ENCODE assay signal across 9 cellular contexts in genomic region chr10:87819274-87819585, GRCh38. TPM values are rescaled to one million over a fixed set of nuclear protein-coding genes. Genes with fewer than 3 reads are reported as not detected.
A peak's percentile ranks its signal among the peaks of the same experiment; 100 is the strongest.
DNase-seq lines count a peak whose midpoint lies in the region; ATAC-seq, FAIRE-seq and TF ChIP-seq lines count a peak whose summit lies in the region.
"Had no signal": no experiment of that assay in that cellular context is flagged by ENCODE, and none has a peak within 500 bp of the region (broad histone marks: within the 10 kb centered on the region; RNA-seq: fewer than 3 reads in every experiment).

No MANE protein-coding gene starts in this region.

- H3K27me3 Mint-ChIP-seq in activated CD4-positive, alpha-beta T cell treated with anti-CD3 and anti-CD28 coated beads for 36 hours, result no peaks in the 10 kb centered on the region

- peaks cover 6% of the 10 kb centered on the region; the same call in 1 of the 2 replicates for H4K20me1 ChIP-seq in KMS-11 (ENCODE audit: insufficient read depth)
- no peaks in the 10 kb centered on the region; the same call in 1 of the 2 replicates for H4K20me1 ChIP-seq in K562 (replicated peaks; ENCODE audit: control insufficient read depth, insufficient read depth, low read length)
- H4K20me1 ChIP-seq in neural cell (ENCODE audit: insufficient read depth), result no peaks in the 10 kb centered on the region

- no peaks in the 10 kb centered on the region for H3K27me3 ChIP-seq in KMS-11 (ENCODE audit: insufficient read depth, low read depth)
- H3K27me3 ChIP-seq in K562 (ENCODE audit: control insufficient read depth in 2 of 2, insufficient read depth in 2 of 2, low read length in 2 of 2), result no peaks in the 10 kb centered on the region
- H3K27me3 ChIP-seq in neural cell (ENCODE audit: insufficient read depth, low read depth, low read length), result no peaks in the 10 kb centered on the region

- no peaks in the 10 kb centered on the region for H3K36me3 ChIP-seq in KMS-11 (ENCODE audit: insufficient read depth)
- peaks cover 5% of the 10 kb centered on the region; the same call in 2 of the 3 replicates for H3K36me3 ChIP-seq in K562 (ENCODE audit: control insufficient read depth, insufficient read depth, low read length)
- H3K36me3 ChIP-seq in neural cell (ENCODE audit: insufficient read depth, low read length), result no peaks in the 10 kb centered on the region

- TF ChIP-seq RAD21 in K562 (CRISPR knock-in tag; conservative IDR thresholded peaks at IDR 0.05 in 1 of 2, IDR thresholded peaks at IDR 0.05 in 1 of 2) (no peak), neural cell (conservative IDR thresholded peaks at IDR 0.05) (no peak)

- H3K9me2 ChIP-seq in neural cell (ENCODE audit: insufficient read depth, low read length), result no peaks in the 10 kb centered on the region

- no peaks in the 10 kb centered on the region for H3K9me3 Mint-ChIP-seq in activated CD4-positive, alpha-beta T cell treated with anti-CD3 and anti-CD28 coated beads for 36 hours (ENCODE audit: low read depth)

- 61% methylated on average over 4 of the region's 6 CpGs for WGBS in K562 (ENCODE audit: insufficient coverage, low coverage, missing lambda C conversion rate)

- peaks cover 9% of the 10 kb centered on the region for H3K36me3 Mint-ChIP-seq in activated CD4-positive, alpha-beta T cell treated with anti-CD3 and anti-CD28 coated beads for 36 hours (ENCODE audit: low read depth)

- H3K27ac ChIP-seq in KMS-11, result no peak overlapping the region
- H3K27ac ChIP-seq in K562 (ENCODE audit: extremely low read depth, low read depth, low read length), result no peak overlapping the region
- peak overlapping the region; percentile 89 for H3K27ac ChIP-seq in neural cell (ENCODE audit: low read length)

- DNase-seq in activated CD4-positive, alpha-beta T cell treated with anti-CD3 and anti-CD28 coated beads for 36 hours, result no peak
- no peak for DNase-seq in activated CD4-positive, alpha-beta T cell treated with anti-CD3 and anti-CD28 coated beads for 48 hours
- DNase-seq in K562 (ENCODE audit: extremely low read depth in 1 of 4, low spot score in 3 of 4), result no peak
- no peak for DNase-seq in erythroblast (lab: John Stamatoyannopoulos, UW)
- no peak for DNase-seq in SW480 (ENCODE audit: low spot score)

- H3K4me3 ChIP-seq in KMS-11 (IDR thresholded peaks at IDR 0.05; ENCODE audit: insufficient read depth, low read depth, low read length) (no peak overlapping the region), K562 (no peak overlapping the region), neural cell (ENCODE audit: low read length) (peak overlapping the region; percentile 80)

- TF ChIP-seq POLR2A in K562 (conservative IDR thresholded peaks at IDR 0.05) (no peak), erythroblast (IDR thresholded peaks at IDR 0.05; ENCODE audit: low read length) (no peak)

- H3K9ac ChIP-seq in KMS-11 (peak overlapping the region; percentile 87; the same call in 1 of the 2 replicates), K562 (ENCODE audit: insufficient read depth in 1 of 2, low read depth in 2 of 2, low read length in 2 of 2) (no peak overlapping the region), neural cell (ENCODE audit: low read length) (peak overlapping the region; percentile 91)

- H3F3A ChIP-seq in neural cell (ENCODE audit: insufficient read depth, low read length, poor library complexity, severe bottlenecking), result peaks cover 4% of the 10 kb centered on the region

- in situ Hi-C loops in K562 (cut with MboI), result no loop called here

- peaks cover 28% of the 10 kb centered on the region for H3K4me1 Mint-ChIP-seq in activated CD4-positive, alpha-beta T cell treated with anti-CD3 and anti-CD28 coated beads for 36 hours

- intact Hi-C loops in activated CD4-positive, alpha-beta T cell treated with anti-CD3 and anti-CD28 coated beads for 36 hours (cut with DNase I, micrococcal nuclease), result loop anchor here in 1 of 2 experiments (2.0 to 5.0 kb wide), 4 partner anchors 113 to 1063 kb away; partner anchors contain the start of gene STAMBPL1
- intact Hi-C loops in K562 (cut with micrococcal nuclease), result loop anchor here (5.0 kb wide), 1 partner anchor 43 kb away; the partner anchor contains the start of genes KLLN and PTEN

- CTCF ChIA-PET in activated CD4-positive, alpha-beta T cell treated with anti-CD3 and anti-CD28 coated beads for 36 hours (lab: Charles Lee), result interaction anchor here (0.6 to 3.3 kb wide), 7 partner anchors 10 to 97 kb away, joined by 3 to 27 read pairs (median 4); no protein-coding TSS in a partner anchor
- CTCF ChIA-PET in K562 (lab: Yijun Ruan, JAX; ENCODE audit: low intra/inter-chr PET ratio), result no interaction called here

- no peaks in the 10 kb centered on the region for H3K9me1 ChIP-seq in K562 (ENCODE audit: control insufficient read depth, insufficient read depth, low read length)

- no peak for FAIRE-seq in K562 (lab: Jason Lieb, UNC)

- H2AFZ ChIP-seq in KMS-11 (ENCODE audit: low read depth) (peak overlapping the region; percentile 86), K562 (ENCODE audit: low read depth, low read length) (no peak overlapping the region; the same call in 1 of the 2 replicates), neural cell (ENCODE audit: low read depth, low read length) (peak overlapping the region; percentile 54)

- no peak for TF ChIP-seq CTCF in KMS-11 (conservative IDR thresholded peaks at IDR 0.05; ENCODE audit: low read depth, low read length)
- TF ChIP-seq CTCF in K562 (IDR thresholded peaks at IDR 0.05 in 2 of 3, conservative IDR thresholded peaks at IDR 0.05 in 1 of 3; ENCODE audit: insufficient read depth in 2 of 3, low read depth in 1 of 3, low read length in 3 of 3), result no peak
- TF ChIP-seq CTCF in neural cell (IDR thresholded peaks at IDR 0.05; ENCODE audit: poor library complexity, severe bottlenecking), result no peak

- peak overlapping the region; percentile 57 for H3K27ac Mint-ChIP-seq in activated CD4-positive, alpha-beta T cell treated with anti-CD3 and anti-CD28 coated beads for 36 hours

- peak overlapping the region; percentile 89 for H3K4me3 Mint-ChIP-seq in activated CD4-positive, alpha-beta T cell treated with anti-CD3 and anti-CD28 coated beads for 36 hours

- H3K79me2 ChIP-seq in KMS-11 (ENCODE audit: insufficient read depth, low read depth), result peaks cover 38% of the 10 kb centered on the region
- H3K79me2 ChIP-seq in K562 (ENCODE audit: control insufficient read depth, insufficient read depth, low read length), result peaks cover 38% of the 10 kb centered on the region
- H3K79me2 ChIP-seq in neural cell (replicated peaks; ENCODE audit: insufficient read depth, low read length), result peaks cover 35% of the 10 kb centered on the region

- H3K9me3 ChIP-seq in K562 (replicated peaks; ENCODE audit: control insufficient read depth, insufficient read depth, low read depth, low read length) (no peaks in the 10 kb centered on the region), neural cell (ENCODE audit: low read length) (no peaks in the 10 kb centered on the region)

- no peak for ATAC-seq in activated CD4-positive, alpha-beta T cell treated with anti-CD3 and anti-CD28 coated beads for 36 hours
- ATAC-seq in K562 (no peak), HG02588 (IDR thresholded peaks at IDR 0.05; ENCODE audit: unreplicated experiment) (no peak)

- H3K4me1 ChIP-seq in KMS-11 (ENCODE audit: low read depth, poor library complexity, severe bottlenecking), result peaks cover 29% of the 10 kb centered on the region
- peaks cover 3 to 5% of the 10 kb centered on the region in 2 experiments; a peak in 3 of 5 replicates for H3K4me1 ChIP-seq in K562 (replicated peaks in 1 of 2; ENCODE audit: control insufficient read depth in 2 of 2, insufficient read depth in 2 of 2, low read length in 2 of 2)

- BruUV-seq in K562 (replicated peaks; lab: Mats Ljungman, UMichigan), result TSS peak; percentile 35

- peak overlapping the region; percentile 90 for H3K4me2 ChIP-seq in KMS-11
- H3K4me2 ChIP-seq in K562 (ENCODE audit: insufficient read depth, low read length), result no peak overlapping the region
- H3K4me2 ChIP-seq in neural cell (ENCODE audit: low read length), result peak overlapping the region; percentile 67

- POLR2A ChIA-PET in activated CD4-positive, alpha-beta T cell treated with anti-CD3 and anti-CD28 coated beads for 36 hours (lab: Charles Lee), result interaction anchor here (0.7 to 2.4 kb wide), 2 partner anchors 11 to 317 kb away, joined by 6 to 9 read pairs; no protein-coding TSS in a partner anchor
- POLR2A ChIA-PET in K562 (lab: Yijun Ruan, JAX), result interaction anchor here (0.6 to 2.3 kb wide), 2 partner anchors 9 to 44 kb away, joined by 3 to 11 read pairs; partner anchors contain the start of genes KLLN and PTEN

- TF ChIP-seq EP300 in K562 (IDR thresholded peaks at IDR 0.05; ENCODE audit: low read length), result no peak
- no peak for TF ChIP-seq EP300 in neural cell (conservative IDR thresholded peaks at IDR 0.05; ENCODE audit: poor library complexity, severe bottlenecking)

RNA-seq across cellular contexts. Expression of gene ATAD1, which starts 1.2 kb away (rescaled TPM):
- 10 to 100 TPM; 34.2 to 46.8 TPM for total RNA-seq in activated CD4-positive, alpha-beta T cell treated with anti-CD3 and anti-CD28 coated beads for 36 hours
- total RNA-seq in K562 (2011; cell fraction: chromatin; rRNA removed; ENCODE audit: low replicate concordance), result 26.9 and 67.3 TPM in 2 replicates
- 14.2 and 17.1 TPM in 2 replicates for total RNA-seq in K562 (2011; cell fraction: nucleolus; rRNA removed)
- 30.2 and 34.9 TPM in 2 replicates for total RNA-seq in K562 (2011; cell fraction: nucleoplasm; rRNA removed)
- total RNA-seq in K562 (2014; rRNA removed) (11.3 and 13.9 TPM in 2 replicates), K562 (2014; rRNA removed; fragmentation: Illumina TruSeq; extraction: Trizol) (33.8 and 42.0 TPM in 2 replicates), K562 (2015; rRNA removed; fragmentation: Illumina TruSeq; extraction: Trizol) (24.5 and 26.8 TPM in 2 replicates), K562 (2021) (28.9 and 33.2 TPM in 2 replicates)
- polyA plus RNA-seq in K562 (2011; rRNA removed) (23.6 and 30.4 TPM in 2 replicates), K562 (2014; fragmentation: Illumina TruSeq; extraction: Trizol) (21.6 and 26.8 TPM in 2 replicates), K562 (2014; fragmentation: Nextera tagmentation; extraction: Ambion mirVana) (10 to 100 TPM; 27.3 to 31.0 TPM), K562 (2014; rRNA removed) (16.9 and 18.9 TPM in 2 replicates), neural cell (136 and 165 TPM in 2 replicates)
- 4.1 and 10.3 TPM in 2 replicates for polyA plus RNA-seq in K562 (2011; cell fraction: cytosol; rRNA removed)
- 5.6 and 8.9 TPM in 2 replicates for polyA plus RNA-seq in K562 (2011; cell fraction: nucleus; rRNA removed)
- polyA plus RNA-seq in K562 (2012), result 16.8 and 18.9 TPM in 2 replicates
- 39.5 and 40.0 TPM in 2 replicates for polyA minus RNA-seq in K562 (2011; rRNA and poly(A)+ RNA removed)
- 12.5 and 15.4 TPM in 2 replicates for polyA minus RNA-seq in K562 (2011; cell fraction: cytosol; rRNA and poly(A)+ RNA removed)
- polyA minus RNA-seq in K562 (2011; cell fraction: nucleus; rRNA and poly(A)+ RNA removed), result 9.7 and 16.1 TPM in 2 replicates
- 165 and 188 TPM in 2 replicates for polyA minus RNA-seq in neural cell

RNA-seq across cellular contexts. Expression of gene KLLN, which starts 44.1 kb away (rescaled TPM):
- under 1 TPM; 0.30 to 0.34 TPM for total RNA-seq in activated CD4-positive, alpha-beta T cell treated with anti-CD3 and anti-CD28 coated beads for 36 hours
- 0.42 and 0.51 TPM in 2 replicates for total RNA-seq in K562 (2011; cell fraction: chromatin; rRNA removed; ENCODE audit: low replicate concordance)
- total RNA-seq in K562 (2011; cell fraction: nucleolus; rRNA removed), result 0.39 and 0.50 TPM in 2 replicates
- 0.37 and 0.84 TPM in 2 replicates for total RNA-seq in K562 (2011; cell fraction: nucleoplasm; rRNA removed)
- 0.09 and 0.41 TPM in 2 replicates for total RNA-seq in K562 (2014; rRNA removed)
- total RNA-seq in K562 (2014; rRNA removed; fragmentation: Illumina TruSeq; extraction: Trizol), result 0.22 and 0.29 TPM in 2 replicates
- total RNA-seq in K562 (2015; rRNA removed; fragmentation: Illumina TruSeq; extraction: Trizol), result 0.25 and 0.34 TPM in 2 replicates
- 0.25 and 0.40 TPM in 2 replicates for total RNA-seq in K562 (2021)
- 0.07 and 0.08 TPM in 2 replicates for polyA plus RNA-seq in K562 (2011; rRNA removed)
- polyA plus RNA-seq in K562 (2011; cell fraction: cytosol; rRNA removed), result 0.10 and 0.12 TPM in 2 replicates
- polyA plus RNA-seq in K562 (2011; cell fraction: nucleus; rRNA removed), result 0.07 and 0.08 TPM in 2 replicates
- polyA plus RNA-seq in K562 (2012), result 0.21 and 0.44 TPM in 2 replicates
- polyA plus RNA-seq in K562 (2014; fragmentation: Illumina TruSeq; extraction: Trizol), result 0.22 and 0.29 TPM in 2 replicates
- polyA plus RNA-seq in K562 (2014; fragmentation: Nextera tagmentation; extraction: Ambion mirVana), result under 1 TPM; 0.29 to 0.35 TPM
- polyA plus RNA-seq in K562 (2014; rRNA removed), result 0.08 and 0.32 TPM in 2 replicates
- 0.18 and 0.24 TPM in 2 replicates for polyA minus RNA-seq in K562 (2011; rRNA and poly(A)+ RNA removed)
- not detected in 2 replicates for polyA minus RNA-seq in K562 (2011; cell fraction: cytosol; rRNA and poly(A)+ RNA removed)
- 0.54 and 0.89 TPM in 2 replicates for polyA minus RNA-seq in K562 (2011; cell fraction: nucleus; rRNA and poly(A)+ RNA removed)
- 0.30 and 0.77 TPM in 2 replicates for polyA plus RNA-seq in neural cell
- 2.8 and 2.9 TPM in 2 replicates for polyA minus RNA-seq in neural cell
- total RNA-seq: Daoy had no signal

RNA-seq across cellular contexts. Expression of gene PTEN, which starts 44.2 kb away (rescaled TPM):
- total RNA-seq in activated CD4-positive, alpha-beta T cell treated with anti-CD3 and anti-CD28 coated beads for 36 hours, result 10 to 100 TPM; 38.1 to 42.1 TPM
- total RNA-seq in K562 (2011; cell fraction: chromatin; rRNA removed; ENCODE audit: low replicate concordance), result 26.5 and 143 TPM in 2 replicates
- 16.0 and 23.8 TPM in 2 replicates for total RNA-seq in K562 (2011; cell fraction: nucleolus; rRNA removed)
- total RNA-seq in K562 (2011; cell fraction: nucleoplasm; rRNA removed), result 61.3 and 94.4 TPM in 2 replicates
- total RNA-seq in K562 (2014; rRNA removed) (16.9 and 22.2 TPM in 2 replicates), K562 (2014; rRNA removed; fragmentation: Illumina TruSeq; extraction: Trizol) (56.9 and 58.5 TPM in 2 replicates), K562 (2015; rRNA removed; fragmentation: Illumina TruSeq; extraction: Trizol) (52.7 and 56.4 TPM in 2 replicates), K562 (2021) (25.0 and 28.4 TPM in 2 replicates)
- polyA plus RNA-seq in K562 (2011; rRNA removed) (24.2 and 25.0 TPM in 2 replicates), K562 (2014; fragmentation: Illumina TruSeq; extraction: Trizol) (15.6 and 15.7 TPM in 2 replicates), K562 (2014; fragmentation: Nextera tagmentation; extraction: Ambion mirVana) (10 to 100 TPM in 1 of 2 experiments, 1 to 10 TPM in 1; 8.4 to 12.8 TPM), K562 (2014; rRNA removed) (13.1 and 18.5 TPM in 2 replicates), neural cell (47.3 and 50.4 TPM in 2 replicates)
- polyA plus RNA-seq in K562 (2011; cell fraction: cytosol; rRNA removed), result 3.4 and 4.9 TPM in 2 replicates
- polyA plus RNA-seq in K562 (2011; cell fraction: nucleus; rRNA removed), result 12.9 and 20.9 TPM in 2 replicates
- polyA plus RNA-seq in K562 (2012), result 17.3 and 29.7 TPM in 2 replicates
- 78.7 and 109 TPM in 2 replicates for polyA minus RNA-seq in K562 (2011; rRNA and poly(A)+ RNA removed)
- 24.5 and 44.1 TPM in 2 replicates for polyA minus RNA-seq in K562 (2011; cell fraction: cytosol; rRNA and poly(A)+ RNA removed)
- 54.4 and 127 TPM in 2 replicates for polyA minus RNA-seq in K562 (2011; cell fraction: nucleus; rRNA and poly(A)+ RNA removed)
- 218 and 240 TPM in 2 replicates for polyA minus RNA-seq in neural cell

Comparison
In these comparisons a context has a peak if more than half of its experiments do, and no peak if none do; other contexts are left out.
1. H3K9ac ChIP-seq: peak in KMS-11 (single experiment) and neural cell (single experiment); none in K562 (0 of 2).